ENCODE assay signal across 18 cellular contexts in genomic region chr18:52484977-52485376, GRCh38.
DNase-seq lines count a peak whose midpoint lies in the region; ATAC-seq, FAIRE-seq and TF ChIP-seq lines count a peak whose summit lies in the region.
"Had no signal": no experiment of that assay in that cellular context is flagged by ENCODE, and none has a peak within 500 bp of the region (broad histone marks: within the 10 kb centered on the region; RNA-seq: fewer than 3 reads in every experiment).

No MANE protein-coding gene starts in this region.

- no peaks in the 10 kb centered on the region for H4K20me1 ChIP-seq in HepG2 (ENCODE audit: insufficient read depth, low read length)

- POLR2A ChIA-PET in HepG2 (lab: Yijun Ruan, JAX), result no interaction called here

- H3K79me2 ChIP-seq in HepG2 (ENCODE audit: insufficient read depth, low read length), result no peaks in the 10 kb centered on the region

- TF ChIP-seq RAD21 in HepG2 (CRISPR knock-in tag; IDR thresholded peaks at IDR 0.05), result no peak

- TF ChIP-seq EP300 in HepG2 (IDR thresholded peaks at IDR 0.05; ENCODE audit: low read depth in 2 of 2, low read length in 2 of 2) (no peak), HepG2 (CRISPR knock-in tag; IDR thresholded peaks at IDR 0.05; ENCODE audit: borderline replicate concordance) (no peak)

- no peak for FAIRE-seq in HepG2 (lab: Jason Lieb, UNC)
- FAIRE-seq: H1 had no signal

- H3K27me3 ChIP-seq in WERI-Rb-1 (ENCODE audit: insufficient read depth, low read depth, severe bottlenecking) (no peaks in the 10 kb centered on the region), HepG2 (ENCODE audit: control insufficient read depth in 1 of 2, insufficient read depth in 2 of 2, low read length in 2 of 2) (no peaks in the 10 kb centered on the region)
- H3K27me3 ChIP-seq: MG63 had no signal

- no peak overlapping the region for H3K9ac ChIP-seq in HepG2 (ENCODE audit: insufficient read depth, low read depth, low read length)

- no TSS peak for BruUV-seq in HepG2 (replicated peaks; lab: Mats Ljungman, UMichigan)

- no peaks in the 10 kb centered on the region for H3K4me1 Mint-ChIP-seq in activated T-cell treated with anti-CD3 and anti-CD28 coated beads, Interleukin-2, amount 50 U/mL, for 4 hours (ENCODE audit: low read depth)
- H3K4me1 Mint-ChIP-seq: B cell had no signal

- no peaks in the 10 kb centered on the region for H3K4me1 ChIP-seq in HepG2 (ENCODE audit: insufficient read depth, low read length)

- no peaks in the 10 kb centered on the region for H3K27me3 Mint-ChIP-seq in activated T-cell treated with anti-CD3 and anti-CD28 coated beads, Interleukin-2, amount 50 U/mL, for 4 hours (ENCODE audit: low read depth)
- H3K27me3 Mint-ChIP-seq: B cell had no signal

- intact Hi-C loops in HepG2 (cut with micrococcal nuclease; ENCODE audit: unreplicated experiment), result no loop called here

- no peak overlapping the region for H3K27ac ChIP-seq in WERI-Rb-1
- H3K27ac ChIP-seq in HepG2 (ENCODE audit: extremely low read length, insufficient read depth, low read length), result no peak overlapping the region

- ATAC-seq in activated T-cell treated with anti-CD3 and anti-CD28 coated beads, Interleukin-2, amount 50 U/mL, for 4 hours, result no peak
- ATAC-seq in HG03432 (IDR thresholded peaks at IDR 0.05; ENCODE audit: unreplicated experiment) (no peak), HepG2 (no peak)
- ATAC-seq: CD8-positive, alpha-beta T cell had no signal

- CTCF ChIA-PET in HepG2 (lab: Yijun Ruan, JAX; ENCODE audit: low intra/inter-chr PET ratio, low total read pairs), result no interaction called here

- in situ Hi-C loops in HepG2 (cut with HindIII; ENCODE audit: extremely low pct_ligation_motif_present, low pct_unique_long_range_greater_than_20kb), result no loop called here

- H2AFZ ChIP-seq in HepG2 (ENCODE audit: low read length), result no peak overlapping the region

- no peaks in the 10 kb centered on the region for H3K9me3 ChIP-seq in WERI-Rb-1 (ENCODE audit: severe bottlenecking)
- H3K9me3 ChIP-seq in HepG2 (ENCODE audit: low read length), result no peaks in the 10 kb centered on the region
- H3K9me3 ChIP-seq: MG63 had no signal

- DNase-seq in NCI-H2171 treated with DMSO at 0.1 percent for 48 hours (lab: John Stamatoyannopoulos, UW) (peak; percentile 3), NCI-H2171 (lab: John Stamatoyannopoulos, UW) (no peak), NAMALWA (ENCODE audit: low spot score) (peak; percentile 14), WERI-Rb-1 (no peak), NCI-H526 treated with DMSO at 0.1 percent for 48 hours (lab: John Stamatoyannopoulos, UW) (no peak), HepG2 (ENCODE audit: low spot score) (no peak)
- DNase-seq in activated T-cell treated with anti-CD3 and anti-CD28 coated beads, Interleukin-2, amount 50 U/mL, for 4 hours, result no peak
- DNase-seq: CD8-positive, alpha-beta T cell; HFFc6; KG1; MG63; NCI-H2029; NCI-H345; NCI-H748 treated with DMSO at 0.1 percent for 48 hours; SIG-M5 had no signal

- H3K4me3 ChIP-seq in WERI-Rb-1 (ENCODE audit: low read depth, low read length) (no peak overlapping the region), HepG2 (replicated peaks in 1 of 3; ENCODE audit: insufficient read depth in 1 of 3, low read depth in 2 of 3, low read length in 3 of 3) (no peak overlapping the region)
- H3K4me3 ChIP-seq: MG63 had no signal

- no peaks in the 10 kb centered on the region for H3K9me3 Mint-ChIP-seq in activated T-cell treated with anti-CD3 and anti-CD28 coated beads, Interleukin-2, amount 50 U/mL, for 4 hours
- H3K9me3 Mint-ChIP-seq: CD8-positive, alpha-beta T cell had no signal

- peak; percentile 32 for TF ChIP-seq CTCF in WERI-Rb-1 (IDR thresholded peaks at IDR 0.05; ENCODE audit: low read depth, low read length)
- TF ChIP-seq CTCF in HepG2 (CRISPR knock-in tag; IDR thresholded peaks at IDR 0.05), result no peak

- 15% methylated on average over 2 of the region's 2 CpGs for WGBS in HepG2 (ENCODE audit: low lambda C conversion rate)

- H3K36me3 Mint-ChIP-seq in activated T-cell treated with anti-CD3 and anti-CD28 coated beads, Interleukin-2, amount 50 U/mL, for 4 hours (ENCODE audit: insufficient read depth), result no peaks in the 10 kb centered on the region
- H3K36me3 Mint-ChIP-seq: CD8-positive, alpha-beta T cell had no signal

- TF ChIP-seq POLR2A in HepG2 (IDR thresholded peaks at IDR 0.05; ENCODE audit: insufficient read depth in 1 of 2, low read depth in 2 of 2, low read length in 2 of 2), result no peak

- H3K4me2 ChIP-seq in HepG2 (ENCODE audit: low read depth, low read length), result no peak overlapping the region

- H3K36me3 ChIP-seq in WERI-Rb-1 (no peaks in the 10 kb centered on the region), HepG2 (replicated peaks in 1 of 2; ENCODE audit: control insufficient read depth in 1 of 2, insufficient read depth in 2 of 2, low read length in 2 of 2) (no peaks in the 10 kb centered on the region)
- H3K36me3 ChIP-seq: MG63 had no signal

- H3K4me3 Mint-ChIP-seq in activated T-cell treated with anti-CD3 and anti-CD28 coated beads, Interleukin-2, amount 50 U/mL, for 4 hours, result no peak overlapping the region
- H3K4me3 Mint-ChIP-seq: B cell; CD8-positive, alpha-beta T cell; HFFc6 had no signal

TF ChIP-seq in HepG2, 621 proteins besides CTCF, POLR2A, EP300 and RAD21 (continues in another document):
- TF ChIP-seq YY1 (IDR thresholded peaks at IDR 0.05; ENCODE audit: insufficient read depth, insufficient replicate concordance, low read depth, low read length) (no peak), ZNF407 (CRISPR knock-in tag; IDR thresholded peaks at IDR 0.05; ENCODE audit: not compliant biosample characterization) (no peak), ZNF572 (CRISPR knock-in tag; IDR thresholded peaks at IDR 0.05) (no peak), GPN1 (CRISPR knock-in tag; IDR thresholded peaks at IDR 0.05; ENCODE audit: borderline replicate concordance) (no peak), HIC2 (CRISPR knock-in tag; IDR thresholded peaks at IDR 0.05; ENCODE audit: low read depth) (no peak), ZNF660 (CRISPR knock-in tag; IDR thresholded peaks at IDR 0.05; ENCODE audit: borderline replicate concordance, low read depth) (no peak)

Comparison
In these comparisons a context has a peak if more than half of its experiments do, and no peak if none do; other contexts are left out.
1. DNase-seq: peak in NCI-H2171 treated with DMSO at 0.1 percent for 48 hours (single experiment) and NAMALWA (single experiment); none in NCI-H2171 (single experiment), WERI-Rb-1 (single experiment), activated T-cell treated with anti-CD3 and anti-CD28 coated beads, Interleukin-2, amount 50 U/mL, for 4 hours (single experiment), NCI-H526 treated with DMSO at 0.1 percent for 48 hours (single experiment) and HepG2 (single experiment).